18 cellular contexts compared by ENCODE assay signal in the genomic region with DNA sequence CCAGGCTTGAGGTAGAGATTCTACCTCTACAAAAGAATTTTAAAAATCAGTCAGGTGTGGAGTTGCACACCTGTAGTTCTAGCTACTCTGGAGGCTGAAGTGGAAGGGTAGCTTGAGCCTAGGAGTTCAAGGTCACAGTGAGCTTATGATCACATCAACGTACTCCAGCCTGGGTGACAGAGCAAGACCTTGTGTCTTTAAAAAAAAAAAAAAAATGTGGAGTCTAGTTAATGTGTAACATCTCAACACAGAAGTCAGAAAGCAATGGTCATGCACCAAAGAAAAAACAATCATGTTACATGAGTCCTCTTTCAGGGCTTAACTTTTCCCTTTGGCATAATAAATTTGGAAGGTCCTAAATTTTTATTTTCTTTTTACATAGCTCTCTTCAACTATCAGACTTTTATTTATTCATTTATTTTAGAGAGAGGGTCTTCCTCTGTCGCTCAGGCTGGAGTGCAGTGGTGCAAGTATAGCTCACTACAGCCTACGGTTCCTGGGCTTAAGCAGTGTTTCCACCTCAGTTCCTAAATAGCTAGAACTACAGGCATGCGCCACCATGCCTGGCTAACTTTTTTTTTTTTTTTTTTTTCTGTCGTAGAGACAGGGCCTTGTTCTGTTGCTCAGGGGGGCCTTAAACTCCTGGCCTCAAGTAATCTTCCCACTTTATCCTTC. TPM values are rescaled to one million over a fixed set of nuclear protein-coding genes. Genes with fewer than 3 reads are reported as not detected.
DNase-seq lines count a peak whose midpoint lies in the region; ATAC-seq, FAIRE-seq and TF ChIP-seq lines count a peak whose summit lies in the region.
"Had no signal": no experiment of that assay in that cellular context is flagged by ENCODE, and none has a peak within 500 bp of the region (broad histone marks: within the 10 kb centered on the region; RNA-seq: fewer than 3 reads in every experiment).

No MANE protein-coding gene starts in this region.

- DNase-seq in NCI-H82 (lab: John Stamatoyannopoulos, UW) (peak; percentile 85), epithelial cell of proximal tubule (ENCODE audit: low read depth) (peak; percentile 56), HepG2 (ENCODE audit: low spot score) (peak; percentile 87), small intestine (peak; percentile 41), upper lobe of right lung (no peak), hepatic stellate cell (ENCODE audit: low spot score) (no peak)
- DNase-seq: BE2C; CD8-positive, alpha-beta T cell; DMS153; GM23248; NCI-H1417; NCI-H1930; NCI-H2171 treated with DMSO at 0.1 percent for 48 hours; NCI-H524; OCI-M1; SJCRH30 had no signal

- peaks cover 10 to 28% of the 10 kb centered on the region in 2 experiments for H3K36me3 ChIP-seq in HepG2 (replicated peaks in 1 of 2; ENCODE audit: control insufficient read depth in 1 of 2, insufficient read depth in 2 of 2, low read length in 2 of 2)
- peaks cover 11 to 12% of the 10 kb centered on the region in 2 donors for H3K36me3 ChIP-seq in small intestine (ENCODE audit: control insufficient read depth in 2 of 2, insufficient read depth in 2 of 2, low read length in 2 of 2)
- H3K36me3 ChIP-seq in upper lobe of right lung = peaks cover 82% of the 10 kb centered on the region
- H3K36me3 ChIP-seq: BE2C had no signal

- TF ChIP-seq EP300 in HepG2 (IDR thresholded peaks at IDR 0.05; ENCODE audit: low read depth in 2 of 2, low read length in 2 of 2) = peak in 1 of 2 experiments; percentile 49; a peak in 1 of 4 replicates
- no peak for TF ChIP-seq EP300 in HepG2 (CRISPR knock-in tag; IDR thresholded peaks at IDR 0.05; ENCODE audit: borderline replicate concordance)

- peak overlapping the region; percentile 66 for H3K9ac ChIP-seq in HepG2 (ENCODE audit: insufficient read depth, low read depth, low read length)
- H3K9ac ChIP-seq: GM23248 had no signal

- in situ Hi-C loops in HepG2 (cut with HindIII; ENCODE audit: extremely low pct_ligation_motif_present, low pct_unique_long_range_greater_than_20kb) = no loop called here

- ATAC-seq in HepG2 (peak; percentile 87), GM18870 (IDR thresholded peaks at IDR 0.05; ENCODE audit: unreplicated experiment) (no peak), upper lobe of right lung (no peak)
- ATAC-seq: CD8-positive, alpha-beta T cell had no signal

- peak in 1 of 2 experiments; percentile 41; a peak in 1 of 4 replicates for TF ChIP-seq POLR2A in HepG2 (IDR thresholded peaks at IDR 0.05; ENCODE audit: insufficient read depth in 1 of 2, low read depth in 2 of 2, low read length in 2 of 2)

- H2AFZ ChIP-seq in HepG2 (ENCODE audit: low read length) = no peak overlapping the region
- H2AFZ ChIP-seq: GM23248 had no signal

- H3K9me3 ChIP-seq in HepG2 (ENCODE audit: low read length) (peaks cover 17% of the 10 kb centered on the region), small intestine (ENCODE audit: control insufficient read depth, low read depth) (no peaks in the 10 kb centered on the region), upper lobe of right lung (no peaks in the 10 kb centered on the region)
- H3K9me3 ChIP-seq: BE2C, SJCRH30 had no signal

- TF ChIP-seq CTCF in epithelial cell of proximal tubule (conservative IDR thresholded peaks at IDR 0.05; ENCODE audit: low read depth, low read length) (no peak), HepG2 (CRISPR knock-in tag; IDR thresholded peaks at IDR 0.05) (no peak), upper lobe of right lung (IDR thresholded peaks at IDR 0.05) (no peak)

- no TSS peak for BruUV-seq in HepG2 (replicated peaks; lab: Mats Ljungman, UMichigan)

- FAIRE-seq in HepG2 (lab: Jason Lieb, UNC) = peak; percentile 94
- FAIRE-seq in small intestine (lab: Jason Lieb, UNC) = peak; percentile 19

- H3K27ac ChIP-seq in HepG2 (ENCODE audit: extremely low read length, insufficient read depth, low read length) (peak overlapping the region; percentile 96), small intestine (ENCODE audit: low read depth in 1 of 2, low read length in 1 of 2) (no peak overlapping the region), upper lobe of right lung (no peak overlapping the region)
- H3K27ac ChIP-seq: GM23248, RWPE1, SJCRH30 had no signal

- H3K4me2 ChIP-seq in HepG2 (ENCODE audit: low read depth, low read length) = peak overlapping the region; percentile 59

- intact Hi-C loops in HepG2 (cut with micrococcal nuclease; ENCODE audit: unreplicated experiment) (loop anchor here (1.0 to 2.0 kb wide), 2 partner anchors 22 to 28 kb away; a partner anchor contains a TSS), upper lobe of right lung (cut with DNase I) (no loop called here)

- H3K27me3 ChIP-seq in HepG2 (ENCODE audit: control insufficient read depth in 1 of 2, insufficient read depth in 2 of 2, low read length in 2 of 2) = no peaks in the 10 kb centered on the region
- H3K27me3 ChIP-seq in small intestine (ENCODE audit: control insufficient read depth in 2 of 2, insufficient read depth in 2 of 2, low read length in 2 of 2) = no peaks in the 10 kb centered on the region
- H3K27me3 ChIP-seq in upper lobe of right lung = no peaks in the 10 kb centered on the region
- H3K27me3 ChIP-seq: BE2C, SJCRH30 had no signal

- no peaks in the 10 kb centered on the region for H3K79me2 ChIP-seq in HepG2 (ENCODE audit: insufficient read depth, low read length)

- peak overlapping the region; percentile 19 for H3K4me3 ChIP-seq in epithelial cell of proximal tubule (ENCODE audit: low read depth, low read length)
- peak overlapping the region in 2 of 3 experiments; percentile 50; a peak in 2 of 6 replicates for H3K4me3 ChIP-seq in HepG2 (replicated peaks in 1 of 3; ENCODE audit: insufficient read depth in 1 of 3, low read depth in 2 of 3, low read length in 3 of 3)
- H3K4me3 ChIP-seq in small intestine (ENCODE audit: low read depth in 1 of 2, low read length in 2 of 2) = no peak overlapping the region
- H3K4me3 ChIP-seq in upper lobe of right lung = no peak overlapping the region
- H3K4me3 ChIP-seq: GM23248, SJCRH30 had no signal

- H3K4me1 ChIP-seq in HepG2 (ENCODE audit: insufficient read depth, low read length) (peaks cover 40% of the 10 kb centered on the region), small intestine (ENCODE audit: control insufficient read depth in 2 of 2, insufficient read depth in 1 of 2, low read depth in 1 of 2, low read length in 1 of 2) (no peaks in the 10 kb centered on the region), upper lobe of right lung (no peaks in the 10 kb centered on the region)
- H3K4me1 ChIP-seq: BE2C, SJCRH30 had no signal

- H4K20me1 ChIP-seq in HepG2 (ENCODE audit: insufficient read depth, low read length) = no peaks in the 10 kb centered on the region

- no peak for TF ChIP-seq RAD21 in HepG2 (CRISPR knock-in tag; IDR thresholded peaks at IDR 0.05)

- 2% methylated on average over 5 of the region's 5 CpGs for WGBS in HepG2 (ENCODE audit: low lambda C conversion rate)
- 41 to 73% (median 58%) methylated on average over 5 of the region's 5 CpGs for WGBS in small intestine, 3 donors

- POLR2A ChIA-PET in HepG2 (lab: Yijun Ruan, JAX) = interaction anchor here (0.7 to 3.3 kb wide), 15 partner anchors 11 to 1987 kb away, joined by 3 to 123 read pairs (median 4); a partner anchor contains a TSS

- CTCF ChIA-PET in HepG2 (lab: Yijun Ruan, JAX; ENCODE audit: low intra/inter-chr PET ratio, low total read pairs) = no interaction called here

RNA-seq across cellular contexts. Expression of a gene that starts 22.3 kb away (rescaled TPM):
- total RNA-seq in epithelial cell of proximal tubule = 4.3 and 5.2 TPM in 2 replicates
- total RNA-seq in HepG2 (2016; rRNA removed; fragmentation: Illumina TruSeq; extraction: Trizol) = 8.7 and 9.5 TPM in 2 replicates
- 6.9 and 7.8 TPM in 2 replicates for total RNA-seq in HepG2 (2016; cell fraction: cytosol; rRNA removed; fragmentation: Illumina TruSeq; extraction: Trizol; ENCODE audit: low read depth)
- 8.3 and 9.7 TPM in 2 replicates for total RNA-seq in HepG2 (2016; cell fraction: insoluble cytoplasmic fraction; rRNA removed; fragmentation: Illumina TruSeq; extraction: Trizol)
- 8.2 and 9.2 TPM in 2 replicates for total RNA-seq in HepG2 (2016; cell fraction: membrane; rRNA removed; fragmentation: Illumina TruSeq; extraction: Trizol)
- total RNA-seq in HepG2 (2016; cell fraction: nucleus; rRNA removed; fragmentation: Illumina TruSeq; extraction: Trizol) = 13.6 and 15.9 TPM in 2 replicates
- 6.1 and 8.1 TPM in 2 replicates for polyA plus RNA-seq in HepG2 (2011; rRNA removed)
- polyA plus RNA-seq in HepG2 (2011; cell fraction: cytosol; rRNA removed) = 2.2 and 3.0 TPM in 2 replicates
- polyA plus RNA-seq in HepG2 (2011; cell fraction: nucleus; rRNA removed) = 6.3 and 8.6 TPM in 2 replicates
- polyA plus RNA-seq in HepG2 (2012) = 7.9 and 8.3 TPM in 2 replicates
- polyA plus RNA-seq in HepG2 (2016; cell fraction: cytosol; fragmentation: Illumina TruSeq; extraction: Trizol; ENCODE audit: low read depth) = 1.1 and 2.0 TPM in 2 replicates
- polyA plus RNA-seq in HepG2 (2016; cell fraction: insoluble cytoplasmic fraction; fragmentation: Illumina TruSeq; extraction: Trizol; ENCODE audit: low read depth) = 7.2 and 7.5 TPM in 2 replicates
- 3.4 TPM in 2 replicates for polyA plus RNA-seq in HepG2 (2016; cell fraction: membrane; fragmentation: Illumina TruSeq; extraction: Trizol; ENCODE audit: low read depth)
- 16.0 and 16.3 TPM in 2 replicates for polyA plus RNA-seq in HepG2 (2016; cell fraction: nucleus; fragmentation: Illumina TruSeq; extraction: Trizol; ENCODE audit: insufficient read depth, low read depth)
- 1.6 and 2.4 TPM in 2 replicates for polyA minus RNA-seq in HepG2 (2011; rRNA and poly(A)+ RNA removed; ENCODE audit: low replicate concordance)
- 5.6 and 6.7 TPM in 2 replicates for polyA minus RNA-seq in HepG2 (2011; cell fraction: cytosol; rRNA and poly(A)+ RNA removed)
- 23.7 and 25.6 TPM in 2 replicates for polyA minus RNA-seq in HepG2 (2011; cell fraction: nucleus; rRNA and poly(A)+ RNA removed)
- 1 to 10 TPM; 2.2 to 4.1 (median 3.5) TPM for polyA plus RNA-seq in small intestine
- 18.1 TPM for total RNA-seq in upper lobe of right lung

RNA-seq across cellular contexts. Expression of a gene that starts 22.5 kb away (rescaled TPM):
- 5.2 and 7.2 TPM in 2 replicates for total RNA-seq in epithelial cell of proximal tubule
- 6.1 and 8.3 TPM in 2 replicates for total RNA-seq in HepG2 (2016; rRNA removed; fragmentation: Illumina TruSeq; extraction: Trizol)
- total RNA-seq in HepG2 (2016; cell fraction: cytosol; rRNA removed; fragmentation: Illumina TruSeq; extraction: Trizol; ENCODE audit: low read depth) = 2.2 TPM in 2 replicates
- total RNA-seq in HepG2 (2016; cell fraction: insoluble cytoplasmic fraction; rRNA removed; fragmentation: Illumina TruSeq; extraction: Trizol) = 5.6 and 8.5 TPM in 2 replicates
- 6.0 and 6.4 TPM in 2 replicates for total RNA-seq in HepG2 (2016; cell fraction: membrane; rRNA removed; fragmentation: Illumina TruSeq; extraction: Trizol)
- total RNA-seq in HepG2 (2016; cell fraction: nucleus; rRNA removed; fragmentation: Illumina TruSeq; extraction: Trizol) = 3.9 and 4.0 TPM in 2 replicates
- polyA plus RNA-seq in HepG2 (2011; rRNA removed) = 2.2 and 3.1 TPM in 2 replicates
- 1.7 and 2.4 TPM in 2 replicates for polyA plus RNA-seq in HepG2 (2011; cell fraction: cytosol; rRNA removed)
- 1.00 and 1.1 TPM in 2 replicates for polyA plus RNA-seq in HepG2 (2011; cell fraction: nucleus; rRNA removed)
- 2.9 and 3.9 TPM in 2 replicates for polyA plus RNA-seq in HepG2 (2012)
- polyA plus RNA-seq in HepG2 (2016; cell fraction: cytosol; fragmentation: Illumina TruSeq; extraction: Trizol; ENCODE audit: low read depth) = 1.5 and 2.1 TPM in 2 replicates
- polyA plus RNA-seq in HepG2 (2016; cell fraction: insoluble cytoplasmic fraction; fragmentation: Illumina TruSeq; extraction: Trizol; ENCODE audit: low read depth) = 7.8 and 8.2 TPM in 2 replicates
- 4.1 and 4.4 TPM in 2 replicates for polyA plus RNA-seq in HepG2 (2016; cell fraction: membrane; fragmentation: Illumina TruSeq; extraction: Trizol; ENCODE audit: low read depth)
- polyA plus RNA-seq in HepG2 (2016; cell fraction: nucleus; fragmentation: Illumina TruSeq; extraction: Trizol; ENCODE audit: insufficient read depth, low read depth) = 3.4 and 4.1 TPM in 2 replicates
- polyA minus RNA-seq in HepG2 (2011; rRNA and poly(A)+ RNA removed; ENCODE audit: low replicate concordance) = 1.5 and 4.9 TPM in 2 replicates
- polyA minus RNA-seq in HepG2 (2011; cell fraction: cytosol; rRNA and poly(A)+ RNA removed) = 2.0 and 3.7 TPM in 2 replicates
- polyA minus RNA-seq in HepG2 (2011; cell fraction: nucleus; rRNA and poly(A)+ RNA removed) = 4.4 and 4.5 TPM in 2 replicates
- polyA plus RNA-seq in small intestine = 1 to 10 TPM; 1.6 to 4.7 (median 2.7) TPM
- total RNA-seq in upper lobe of right lung = 18.0 TPM

RNA-seq across cellular contexts. Expression of a gene that starts 29.4 kb away (rescaled TPM):
- total RNA-seq in epithelial cell of proximal tubule = 21.8 and 33.9 TPM in 2 replicates
- 9.0 and 15.8 TPM in 2 replicates for total RNA-seq in HepG2 (2016; rRNA removed; fragmentation: Illumina TruSeq; extraction: Trizol)
- 3.5 and 8.1 TPM in 2 replicates for total RNA-seq in HepG2 (2016; cell fraction: cytosol; rRNA removed; fragmentation: Illumina TruSeq; extraction: Trizol; ENCODE audit: low read depth)
- total RNA-seq in HepG2 (2016; cell fraction: insoluble cytoplasmic fraction; rRNA removed; fragmentation: Illumina TruSeq; extraction: Trizol) = 9.8 and 12.7 TPM in 2 replicates
- total RNA-seq in HepG2 (2016; cell fraction: membrane; rRNA removed; fragmentation: Illumina TruSeq; extraction: Trizol) = 9.7 and 10.0 TPM in 2 replicates
- total RNA-seq in HepG2 (2016; cell fraction: nucleus; rRNA removed; fragmentation: Illumina TruSeq; extraction: Trizol) = 18.8 and 22.6 TPM in 2 replicates
- 17.5 and 22.0 TPM in 2 replicates for polyA plus RNA-seq in HepG2 (2011; rRNA removed)
- polyA plus RNA-seq in HepG2 (2011; cell fraction: cytosol; rRNA removed) = 4.7 and 6.0 TPM in 2 replicates
- polyA plus RNA-seq in HepG2 (2011; cell fraction: nucleus; rRNA removed) = 36.1 and 40.1 TPM in 2 replicates
- polyA plus RNA-seq in HepG2 (2012) = 14.5 TPM in 2 replicates
- polyA plus RNA-seq in HepG2 (2016; cell fraction: cytosol; fragmentation: Illumina TruSeq; extraction: Trizol; ENCODE audit: low read depth) = 5.2 and 6.8 TPM in 2 replicates
- 10.5 and 12.9 TPM in 2 replicates for polyA plus RNA-seq in HepG2 (2016; cell fraction: insoluble cytoplasmic fraction; fragmentation: Illumina TruSeq; extraction: Trizol; ENCODE audit: low read depth)
- 7.1 and 7.3 TPM in 2 replicates for polyA plus RNA-seq in HepG2 (2016; cell fraction: membrane; fragmentation: Illumina TruSeq; extraction: Trizol; ENCODE audit: low read depth)
- polyA plus RNA-seq in HepG2 (2016; cell fraction: nucleus; fragmentation: Illumina TruSeq; extraction: Trizol; ENCODE audit: insufficient read depth, low read depth) = 55.0 and 55.4 TPM in 2 replicates
- 6.7 and 7.2 TPM in 2 replicates for polyA minus RNA-seq in HepG2 (2011; rRNA and poly(A)+ RNA removed; ENCODE audit: low replicate concordance)
- 3.6 and 5.0 TPM in 2 replicates for polyA minus RNA-seq in HepG2 (2011; cell fraction: cytosol; rRNA and poly(A)+ RNA removed)
- 23.8 and 26.6 TPM in 2 replicates for polyA minus RNA-seq in HepG2 (2011; cell fraction: nucleus; rRNA and poly(A)+ RNA removed)
- polyA plus RNA-seq in small intestine = 10 to 100 TPM; 32.0 to 94.4 (median 56.7) TPM
- total RNA-seq in upper lobe of right lung = 57.7 TPM
- total RNA-seq: SJCRH30 had no signal

Comparison
In these comparisons a context has a peak if more than half of its experiments do, and no peak if none do; other contexts are left out.
1. DNase-seq: peak in NCI-H82 (single experiment), epithelial cell of proximal tubule (single experiment), HepG2 (single experiment) and small intestine (single experiment); none in upper lobe of right lung (single experiment) and hepatic stellate cell (single experiment).
2. H3K4me3 ChIP-seq: peak in epithelial cell of proximal tubule (single experiment) and HepG2 (2 of 3); none in small intestine (0 of 2) and upper lobe of right lung (single experiment).